8 cellular contexts compared by ENCODE assay signal in the genomic region with DNA sequence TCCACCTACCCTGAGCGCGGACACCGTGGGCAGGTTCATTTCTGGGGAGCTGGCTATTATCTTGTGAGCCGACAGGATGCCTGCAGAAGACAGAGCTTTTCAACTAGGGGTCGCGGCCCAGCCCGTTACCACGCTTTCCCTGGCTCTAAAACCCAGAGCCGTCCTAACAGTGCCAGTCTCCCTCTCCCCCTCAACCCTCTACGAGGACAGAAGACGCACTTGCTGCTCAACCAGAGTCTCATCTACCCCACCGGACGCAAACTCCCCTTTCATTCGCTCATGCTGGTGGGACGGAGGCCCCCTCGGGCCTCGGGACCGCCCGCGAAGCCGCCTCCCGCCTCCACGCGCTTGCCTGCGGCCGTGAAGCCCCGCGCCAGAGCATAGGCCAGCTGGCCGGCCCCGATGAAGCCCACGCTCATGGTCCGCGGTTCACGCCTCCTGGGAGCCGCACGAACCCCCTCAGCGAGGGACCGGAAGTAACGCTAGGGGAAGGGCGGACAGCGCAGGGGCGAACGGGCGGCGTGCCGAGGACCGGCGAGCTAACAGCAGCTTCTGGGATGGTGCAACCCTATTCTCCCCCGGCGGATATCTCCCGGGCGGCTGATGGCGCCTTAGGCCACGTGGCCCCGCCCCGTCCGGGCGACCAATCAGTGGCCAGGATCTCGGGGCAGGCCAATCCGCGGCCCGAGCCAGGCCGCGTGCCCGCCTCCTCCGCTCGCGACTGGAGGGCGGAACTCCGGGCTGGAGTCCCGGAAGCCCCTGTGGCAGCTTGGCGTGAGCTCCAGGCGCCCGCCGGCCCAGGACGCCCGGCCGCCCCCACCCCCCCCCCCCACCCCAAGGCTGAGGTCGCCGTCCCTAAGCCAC. TPM values are rescaled to one million over a fixed set of nuclear protein-coding genes. Genes with fewer than 3 reads are reported as not detected.
A peak's percentile ranks its signal among the peaks of the same experiment; 100 is the strongest.
DNase-seq lines count a peak whose midpoint lies in the region; ATAC-seq and TF ChIP-seq lines count a peak whose summit lies in the region.

A gene (minus strand): TSS at position 559 of the 864 bp plus-strand sequence. CDS start 140 bp downstream, at position 419.

- H3K9me3 ChIP-seq in PC-9 (ENCODE audit: insufficient read depth, low read depth) (no peaks in the 10 kb centered on the region), esophagus (ENCODE audit: control insufficient read depth in 2 of 2, insufficient read depth in 1 of 2, low read depth in 1 of 2, low read length in 1 of 2) (no peaks in the 10 kb centered on the region), muscle layer of duodenum (ENCODE audit: control insufficient read depth in 1 of 2, low read length in 2 of 2) (no peaks in the 10 kb centered on the region)

- ATAC-seq in GM21619 (IDR thresholded peaks at IDR 0.05; ENCODE audit: unreplicated experiment): peak; percentile 99

- 0 to 1% methylated on average over 76 to 80 of the region's 80 CpGs for WGBS in esophagus, 2 donors

- H4K20me1 ChIP-seq in PC-9 (ENCODE audit: insufficient read depth): 0 out of 2 replicates have a peak, but pooled peaks cover 5% of the 10 kb centered on the region

- H3K79me2 ChIP-seq in PC-9 (ENCODE audit: low read depth): peaks cover 35% of the 10 kb centered on the region

- H3K36me3 ChIP-seq in PC-9 (ENCODE audit: low read depth): peaks cover 21% of the 10 kb centered on the region; the same call in 1 of the 2 replicates
- H3K36me3 ChIP-seq in esophagus (ENCODE audit: control insufficient read depth in 2 of 2, insufficient read depth in 2 of 2, low read length in 1 of 2): peaks cover 0 to 12% of the 10 kb centered on the region in 2 donors
- H3K36me3 ChIP-seq in muscle layer of duodenum (ENCODE audit: control insufficient read depth in 1 of 2, insufficient read depth in 2 of 2, low read length in 2 of 2): peaks cover 0 to 8% of the 10 kb centered on the region in 2 donors

- POLR2A ChIA-PET in PC-9 (lab: Charles Lee; ENCODE audit: unreplicated experiment): interaction anchor here (0.5 to 0.8 kb wide), 5 partner anchors 41 to 1711 kb away, joined by 3 to 7 read pairs (median 6); a partner anchor contains a TSS

- CTCF ChIA-PET in PC-9 (lab: Charles Lee): interaction anchor here (0.5 to 0.8 kb wide), 5 partner anchors 12 to 220 kb away, joined by 3 to 7 read pairs (median 4); no protein-coding TSS in a partner anchor

- no peaks in the 10 kb centered on the region for H3K27me3 ChIP-seq in PC-9 (ENCODE audit: insufficient read depth, low read depth)
- H3K27me3 ChIP-seq in esophagus (ENCODE audit: control insufficient read depth in 1 of 2, insufficient read depth in 2 of 2, low read length in 2 of 2): no peaks in the 10 kb centered on the region
- no peaks in the 10 kb centered on the region for H3K27me3 ChIP-seq in muscle layer of duodenum (ENCODE audit: low read depth, low read length)

- peaks cover 18% of the 10 kb centered on the region; the same call in 1 of the 2 replicates for H3F3A ChIP-seq in PC-9 (ENCODE audit: insufficient read depth, low read depth)

- TF ChIP-seq CTCF in PC-9 (conservative IDR thresholded peaks at IDR 0.05): no peak

- BruUV-seq in PC-9 (replicated peaks; lab: Mats Ljungman, UMichigan): TSS peak; percentile 62

- DNase-seq in DMS153 (lab: John Stamatoyannopoulos, UW) (peak; percentile 98), PC-9 (peak; percentile 86 to 99)
- peak; percentile 93 for DNase-seq in Jurkat, Clone E6-1 (ENCODE audit: low read depth, low spot score)
- DNase-seq in activated T-cell treated with anti-CD3 and anti-CD28 coated beads, Interleukin-2, amount 50 U/mL, for 1 hour: peak; percentile 95
- DNase-seq in stimulated activated CD8-positive, alpha-beta memory T cell treated with anti-CD3 and anti-CD28 coated beads, Interleukin-7, amount 100 ng/mL, for 4 hours (ENCODE audit: low read depth in 2 of 2): peak; percentile 79 to 91

- H3K4me1 ChIP-seq in PC-9 (replicated peaks; ENCODE audit: insufficient read depth) (peaks cover 16% of the 10 kb centered on the region), esophagus (ENCODE audit: control insufficient read depth in 2 of 2, insufficient read depth in 2 of 2, low read length in 1 of 2) (peaks cover 8 to 17% of the 10 kb centered on the region in 2 donors), muscle layer of duodenum (ENCODE audit: control insufficient read depth in 1 of 2, insufficient read depth in 2 of 2, low read length in 2 of 2) (peaks cover 7 to 31% of the 10 kb centered on the region in 2 donors)

- no peaks in the 10 kb centered on the region for H3K9me2 ChIP-seq in PC-9 (ENCODE audit: insufficient read depth)

- H2AFZ ChIP-seq in PC-9: peak within 1 kb of the TSS; percentile 97

- peak within 1 kb of the TSS; percentile 89 for H3K4me2 ChIP-seq in PC-9

- H3K27ac ChIP-seq in PC-9 (peak within 1 kb of the TSS; percentile 72), esophagus (ENCODE audit: low read depth in 2 of 2, low read length in 1 of 2) (peak within 1 kb of the TSS; percentile 84 to 95), muscle layer of duodenum (ENCODE audit: low read length) (peak within 1 kb of the TSS; percentile 90)

- H3K4me3 ChIP-seq in Jurkat, Clone E6-1 (ENCODE audit: low read length): peak within 1 kb of the TSS; percentile 97
- peak within 1 kb of the TSS; percentile 100 for H3K4me3 ChIP-seq in PC-9
- peak within 1 kb of the TSS; percentile 81 for H3K4me3 ChIP-seq in esophagus (ENCODE audit: low read depth in 1 of 2, low read length in 2 of 2)
- peak within 1 kb of the TSS; percentile 88 to 89 for H3K4me3 ChIP-seq in muscle layer of duodenum (ENCODE audit: low read depth in 1 of 2, low read length in 2 of 2)

- intact Hi-C loops in PC-9 (cut with micrococcal nuclease; ENCODE audit: unreplicated experiment): loop anchor here (2.0 to 5.0 kb wide), 4 partner anchors 53 to 497 kb away; a partner anchor contains a TSS

RNA-seq across cellular contexts. Expression of the gene that starts here (rescaled TPM):
- polyA plus RNA-seq in Jurkat, Clone E6-1 (2012; ENCODE audit: insufficient read depth, insufficient read length): 170 TPM
- 100 and 112 TPM in 2 replicates for total RNA-seq in PC-9 (2021)
- polyA plus RNA-seq in esophagus: 10 to 100 TPM; 38.2 to 41.5 TPM

Comparison
In these comparisons a context has a peak if more than half of its experiments do, and no peak if none do; other contexts are left out.
1. Peak in every context shown above with its lines: DNase-seq, ATAC-seq, H3K4me3 ChIP-seq and H3K27ac ChIP-seq.